In genomic region chr9:127854169-127854833, GRCh38 we compare ENCODE assay signal across 8 cellular contexts. TPM values are rescaled to one million over a fixed set of nuclear protein-coding genes. Genes with fewer than 3 reads are reported as not detected.
DNase-seq lines count a peak whose midpoint lies in the region; ATAC-seq, FAIRE-seq and TF ChIP-seq lines count a peak whose summit lies in the region.

TSS of gene ENG (minus strand) at chr9:127854658. CDS start at chr9:127854355, 303 bp downstream.

- no peaks in the 10 kb centered on the region for H3K36me3 ChIP-seq in brain microvascular endothelial cell (replicated peaks)

- peak; percentile 39 for TF ChIP-seq CTCF in brain microvascular endothelial cell (IDR thresholded peaks at IDR 0.05; ENCODE audit: low read depth, low read length, missing control alignments)

- peak; percentile 55 for DNase-seq in COLO668 (lab: John Stamatoyannopoulos, UW; ENCODE audit: unreplicated experiment)
- peak; percentile 40 for DNase-seq in NCI-H226
- DNase-seq in brain microvascular endothelial cell: peak; percentile 44
- DNase-seq in immature natural killer cell: peak in 1 of 3 donors; percentile 19
- peak; percentile 23 for DNase-seq in stimulated activated CD4-positive, alpha-beta T cell treated with anti-CD3 and anti-CD28 coated beads, Interleukin-4, amount 100 ng/mL, for 24 hours
- DNase-seq in SKM-1 (lab: John Stamatoyannopoulos, UW; ENCODE audit: unreplicated experiment): no peak
- no peak for DNase-seq in GM12891 (ENCODE audit: insufficient read length, low spot score)

- H3K27me3 ChIP-seq in brain microvascular endothelial cell (replicated peaks): no peaks in the 10 kb centered on the region

- ATAC-seq in GM21529 (IDR thresholded peaks at IDR 0.05; ENCODE audit: unreplicated experiment): no peak

- in situ Hi-C loops in brain microvascular endothelial cell (cut with HindIII; ENCODE audit: low pct_ligation_motif_present, low sequenced_read_pairs): loop anchor here (25.0 kb wide), 1 partner anchor 92 kb away; no protein-coding TSS in a partner anchor

- H3K9me3 Mint-ChIP-seq in immature natural killer cell: peaks cover 2 to 5% (median 3%) of the 10 kb centered on the region in 6 donors

- H3K4me3 Mint-ChIP-seq in immature natural killer cell: peak within 1 kb of the TSS; percentile 86 to 92 (median 89)

- peaks cover 51 to 54% of the 10 kb centered on the region in 2 donors for H3K4me1 Mint-ChIP-seq in immature natural killer cell

- no peak for TF ChIP-seq POLR2A in GM12891 (IDR thresholded peaks at IDR 0.05; ENCODE audit: low read depth, low read length)

- H3K27me3 Mint-ChIP-seq in immature natural killer cell (ENCODE audit: low read depth in 3 of 3): peaks cover 0 to 2% (median 1%) of the 10 kb centered on the region in 3 donors

- no peak for FAIRE-seq in GM12891 (lab: Jason Lieb, UNC)

- H3K36me3 Mint-ChIP-seq in immature natural killer cell: peaks cover 3 to 12% (median 3%) of the 10 kb centered on the region in 3 donors

- H3K27ac Mint-ChIP-seq in immature natural killer cell: peak within 1 kb of the TSS; percentile 88 to 95 (median 94)

- peak within 1 kb of the TSS; percentile 76 for H3K4me3 ChIP-seq in brain microvascular endothelial cell (ENCODE audit: low read depth, low read length)

- peak within 1 kb of the TSS; percentile 6 for H3K27ac ChIP-seq in brain microvascular endothelial cell

TF ChIP-seq in GM12891, 5 proteins besides CTCF, POLR2A, EP300 and RAD21:
- TF ChIP-seq PAX5 (IDR thresholded peaks at IDR 0.05; ENCODE audit: insufficient read depth, low read length, severe bottlenecking): no peak
- no peak for TF ChIP-seq SPI1 (IDR thresholded peaks at IDR 0.05; ENCODE audit: low read depth, low read length)
- no peak for TF ChIP-seq TAF1 (IDR thresholded peaks at IDR 0.05; ENCODE audit: low read depth, low read length)
- TF ChIP-seq POLR2AphosphoS5 (IDR thresholded peaks at IDR 0.05; ENCODE audit: low read depth, low read length): no peak
- TF ChIP-seq POU2F2 (IDR thresholded peaks at IDR 0.05; ENCODE audit: low read depth, low read length): no peak

RNA-seq across cellular contexts. Expression of gene ENG, which starts in this region (rescaled TPM):
- 10 to 100 TPM in 1 of 3 donors, 1 to 10 TPM in 2; 7.2 to 12.1 (median 8.6) TPM for polyA plus RNA-seq in immature natural killer cell
- polyA plus RNA-seq in GM12891 (2012; ENCODE audit: low read depth, missing spikeins): 3.3 TPM

Comparison
In these comparisons a context has a peak if more than half of its experiments do, and no peak if none do; other contexts are left out.
1. DNase-seq: peak in COLO668 (single experiment), NCI-H226 (single experiment), brain microvascular endothelial cell (single experiment) and stimulated activated CD4-positive, alpha-beta T cell treated with anti-CD3 and anti-CD28 coated beads, Interleukin-4, amount 100 ng/mL, for 24 hours (single experiment); none in SKM-1 (single experiment) and GM12891 (single experiment).